In genomic region chr3:46701211-46701939, GRCh38 we compare ENCODE assay signal across 9 cellular contexts. TPM values are rescaled to one million over a fixed set of nuclear protein-coding genes. Genes with fewer than 3 reads are reported as not detected.
A peak's percentile ranks its signal among the peaks of the same experiment; 100 is the strongest.
DNase-seq lines count a peak whose midpoint lies in the region; ATAC-seq and TF ChIP-seq lines count a peak whose summit lies in the region.
"Had no signal": no experiment of that assay in that cellular context is flagged by ENCODE, and none has a peak within 500 bp of the region (broad histone marks: within the 10 kb centered on the region; RNA-seq: fewer than 3 reads in every experiment).

TSS of gene TMIE (plus strand) at chr3:46701392. CDS start at chr3:46701488, 96 bp downstream.

- no peaks in the 10 kb centered on the region for H3K9me3 Mint-ChIP-seq in Caco-2 (ENCODE audit: unreplicated experiment)
- H3K9me3 Mint-ChIP-seq: stimulated activated naive CD8-positive, alpha-beta T cell treated with anti-CD3 and anti-CD28 coated beads, Interleukin-15, Interleukin-2, amounts not matched to agents 100 ng/mL and 50 ng/mL, for 24 hours had no signal

- POLR2A ChIA-PET in Caco-2 (lab: Charles Lee) = no interaction called here

- H3K9me3 ChIP-seq in Caco-2 (no peaks in the 10 kb centered on the region), Peyer's patch (no peaks in the 10 kb centered on the region), heart right ventricle (no peaks in the 10 kb centered on the region)

- H3K36me3 ChIP-seq in Caco-2 (ENCODE audit: control insufficient read depth, insufficient read depth, low read length) = no peaks in the 10 kb centered on the region
- no peaks in the 10 kb centered on the region for H3K36me3 ChIP-seq in Peyer's patch
- H3K36me3 ChIP-seq in heart right ventricle = no peaks in the 10 kb centered on the region

- peak within 1 kb of the TSS; percentile 18 for H3K4me3 ChIP-seq in Caco-2 (ENCODE audit: low read depth, low read length)
- H3K4me3 ChIP-seq in Peyer's patch = peak within 1 kb of the TSS in 3 of 4 donors; percentile 21 to 43 (median 38)
- H3K4me3 ChIP-seq in heart right ventricle = peak within 1 kb of the TSS in 9 of 10 donors; percentile 18 to 50 (median 43)
- H3K4me3 ChIP-seq in retinal pigment epithelial cell (ENCODE audit: low read length) = peak within 1 kb of the TSS; percentile 25

- H3K27me3 ChIP-seq in Caco-2 (replicated peaks; ENCODE audit: control insufficient read depth, insufficient read depth, low read length) = no peaks in the 10 kb centered on the region; the same call in 1 of the 2 replicates
- H3K27me3 ChIP-seq in Peyer's patch = peaks cover 0 to 3% of the 10 kb centered on the region in 2 donors
- H3K27me3 ChIP-seq in heart right ventricle = peaks cover 0 to 37% (median 0%) of the 10 kb centered on the region in 7 donors

- 8 to 15% methylated on average over 45 to 51 of the region's 51 CpGs for WGBS in heart right ventricle, 2 donors

- ATAC-seq in heart right ventricle = no peak

- H3K4me1 ChIP-seq in Caco-2 (no peaks in the 10 kb centered on the region), Peyer's patch (peaks cover 0 to 25% (median 2%) of the 10 kb centered on the region in 4 donors), heart right ventricle (peaks cover 29 to 57% (median 38%) of the 10 kb centered on the region in 9 donors)

- no peak for DNase-seq in Caco-2
- DNase-seq in Peyer's patch = no peak
- DNase-seq in heart right ventricle = peak in 1 of 2 donors; percentile 20
- DNase-seq in retinal pigment epithelial cell (ENCODE audit: low read depth) = no peak
- DNase-seq in effector CD4-positive, alpha-beta T cell = no peak
- no peak for DNase-seq in NCI-H526 treated with DMSO at 0.1 percent for 48 hours (lab: John Stamatoyannopoulos, UW)
- DNase-seq in GM10266 (ENCODE audit: extremely low spot score) = no peak
- DNase-seq: Kasumi-1 had no signal

- intact Hi-C loops in Caco-2 (cut with micrococcal nuclease; ENCODE audit: unreplicated experiment) (no loop called here), heart right ventricle (cut with DNase I) (loop anchor here in 8 of 10 donors (5.0 to 10.0 kb wide), 5 partner anchors 146 to 623 kb away; no protein-coding TSS in a partner anchor)

- no peak for TF ChIP-seq POLR2A in Peyer's patch (IDR thresholded peaks at IDR 0.05)

- H3K36me3 Mint-ChIP-seq in Caco-2 (ENCODE audit: insufficient read depth, unreplicated experiment) = no peaks in the 10 kb centered on the region

- TF ChIP-seq CTCF in Caco-2 (IDR thresholded peaks at IDR 0.05; ENCODE audit: insufficient read depth in 1 of 2, low read depth in 1 of 2, low read length in 1 of 2, severe bottlenecking in 1 of 2, unreplicated experiment in 1 of 2) (no peak), Peyer's patch (IDR thresholded peaks at IDR 0.05) (no peak), heart right ventricle (IDR thresholded peaks at IDR 0.05) (no peak), retinal pigment epithelial cell (conservative IDR thresholded peaks at IDR 0.05; ENCODE audit: low read depth, low read length) (no peak), GM10266 (IDR thresholded peaks at IDR 0.05; ENCODE audit: control insufficient read depth, insufficient read depth, low read depth, missing control alignments) (no peak)

- no TSS peak for BruUV-seq in Caco-2 (replicated peaks; lab: Mats Ljungman, UMichigan)

- peak within 1 kb of the TSS in 1 of 4 donors; percentile 33 for H3K27ac ChIP-seq in Peyer's patch
- peak within 1 kb of the TSS in 7 of 10 donors; percentile 10 to 43 (median 16) for H3K27ac ChIP-seq in heart right ventricle

- H3K4me3 Mint-ChIP-seq in Caco-2 (ENCODE audit: unreplicated experiment) = no peak within 1 kb of the TSS
- H3K4me3 Mint-ChIP-seq: stimulated activated naive CD8-positive, alpha-beta T cell treated with anti-CD3 and anti-CD28 coated beads, Interleukin-15, Interleukin-2, amounts not matched to agents 100 ng/mL and 50 ng/mL, for 24 hours had no signal

- peaks cover 6% of the 10 kb centered on the region for H3K27me3 Mint-ChIP-seq in Caco-2 (ENCODE audit: insufficient read depth, unreplicated experiment)

- H3K27ac Mint-ChIP-seq in Caco-2 (ENCODE audit: unreplicated experiment) = no peak within 1 kb of the TSS
- H3K27ac Mint-ChIP-seq: stimulated activated naive CD8-positive, alpha-beta T cell treated with anti-CD3 and anti-CD28 coated beads, Interleukin-15, Interleukin-2, amounts not matched to agents 100 ng/mL and 50 ng/mL, for 24 hours had no signal

- H3K4me1 Mint-ChIP-seq in Caco-2 (ENCODE audit: low read depth, unreplicated experiment) = no peaks in the 10 kb centered on the region

- CTCF ChIA-PET in Caco-2 (lab: Charles Lee) = interaction anchor here (2.3 kb wide), 1 partner anchor 208 kb away, joined by 5 read pairs; no protein-coding TSS in a partner anchor

RNA-seq across cellular contexts. Expression of gene TMIE, which starts in this region (rescaled TPM):
- total RNA-seq in Caco-2 (2022) (not detected in 2 replicates), Peyer's patch (1 to 10 TPM in 1 of 4 donors, not detected in 3; 1.3 TPM), heart right ventricle (1 to 10 TPM in 1 of 10 donors, under 1 TPM in 8, not detected in 1; 0.21 to 1.1 (median 0.48) TPM)
- polyA plus RNA-seq in heart right ventricle = 1 to 10 TPM in 1 of 2 donors, under 1 TPM in 1; 0.39 to 1.2 TPM
